ENCODE assay signal across 14 cellular contexts in genomic region chr3:16369885-16370284, GRCh38.
DNase-seq lines count a peak whose midpoint lies in the region; ATAC-seq and TF ChIP-seq lines count a peak whose summit lies in the region.
"Had no signal": no experiment of that assay in that cellular context is flagged by ENCODE, and none has a peak within 500 bp of the region (broad histone marks: within the 10 kb centered on the region; RNA-seq: fewer than 3 reads in every experiment).

No MANE protein-coding gene starts in this region.

- no peak overlapping the region for H2BK120ac ChIP-seq in IMR-90 (ENCODE audit: low read depth, low read length)

- H3K9ac ChIP-seq in IMR-90 (ENCODE audit: low read depth, low read length), result no peak overlapping the region
- no peak overlapping the region for H3K9ac ChIP-seq in smooth muscle cell (ENCODE audit: low read depth)

- no peak overlapping the region; the same call in 1 of the 2 replicates for H2BK20ac ChIP-seq in IMR-90 (ENCODE audit: low read depth, low read length)

- H3K9me3 ChIP-seq in IMR-90 (ENCODE audit: control insufficient read depth, insufficient read depth, low read length) (no peaks in the 10 kb centered on the region), smooth muscle cell (replicated peaks; ENCODE audit: low read depth) (no peaks in the 10 kb centered on the region)
- H3K9me3 ChIP-seq: HAP-1 had no signal

- TF ChIP-seq CTCF in IMR-90 (conservative IDR thresholded peaks at IDR 0.05; ENCODE audit: low read depth, low read length) (no peak), smooth muscle cell (IDR thresholded peaks at IDR 0.05; ENCODE audit: borderline replicate concordance, insufficient read depth, poor library complexity, severe bottlenecking) (no peak)

- DNase-seq in IMR-90, result no peak
- DNase-seq in activated naive CD8-positive, alpha-beta T cell treated with anti-CD3 and anti-CD28 coated beads for 36 hours, result no peak
- DNase-seq in iPS-NIHi7 (ENCODE audit: extremely low spot score), result peak; percentile 42
- no peak for DNase-seq in smooth muscle cell (lab: John Stamatoyannopoulos, UW; ENCODE audit: unreplicated experiment)
- DNase-seq in immature natural killer cell, result no peak
- no peak for DNase-seq in NCI-H2029 (lab: John Stamatoyannopoulos, UW)
- DNase-seq: activated T-cell treated with anti-CD3 and anti-CD28 coated beads for 4 hours, Calu3, foreskin melanocyte, NCI-H2081 treated with DMSO at 0.1 percent for 48 hours, PC-9 had no signal

- H3K27ac ChIP-seq in IMR-90 (ENCODE audit: insufficient read depth, low read length), result no peak overlapping the region
- H3K27ac ChIP-seq in smooth muscle cell (ENCODE audit: low read depth), result peak overlapping the region; percentile 48
- H3K27ac ChIP-seq: PC-9 had no signal

- no peak for TF ChIP-seq POLR2A in IMR-90 (IDR thresholded peaks at IDR 0.05; ENCODE audit: low read depth, low read length)

- H3K4me2 ChIP-seq in IMR-90 (ENCODE audit: low read depth, low read length) (no peak overlapping the region; the same call in 1 of the 2 replicates), smooth muscle cell (no peak overlapping the region)
- H3K4me2 ChIP-seq: PC-9 had no signal

- H3F3A ChIP-seq in smooth muscle cell (ENCODE audit: low read depth), result no peaks in the 10 kb centered on the region

- H2AK9ac ChIP-seq in IMR-90 (replicated peaks; ENCODE audit: low read depth, low read length, poor library complexity), result no peak overlapping the region

- H3K27ac Mint-ChIP-seq in activated naive CD8-positive, alpha-beta T cell treated with anti-CD3 and anti-CD28 coated beads for 36 hours, result peak overlapping the region; percentile 72
- H3K27ac Mint-ChIP-seq in immature natural killer cell, result peak overlapping the region in 2 of 6 donors; percentile 29 to 37
- H3K27ac Mint-ChIP-seq: memory B cell had no signal

- BruUV-seq in IMR-90 (replicated peaks; lab: Mats Ljungman, UMichigan), result no TSS peak

- peak overlapping the region; percentile 42 for H4K5ac ChIP-seq in IMR-90 (ENCODE audit: low read depth, low read length)

- ATAC-seq in IMR-90 (ENCODE audit: low read depth) (no peak), HG02678 (IDR thresholded peaks at IDR 0.05; ENCODE audit: unreplicated experiment) (no peak)

- H3K36me3 Mint-ChIP-seq in activated naive CD8-positive, alpha-beta T cell treated with anti-CD3 and anti-CD28 coated beads for 36 hours, result peaks cover 84% of the 10 kb centered on the region
- H3K36me3 Mint-ChIP-seq in immature natural killer cell, result peaks cover 19 to 71% (median 27%) of the 10 kb centered on the region in 3 donors
- H3K36me3 Mint-ChIP-seq: memory B cell had no signal

- WGBS in IMR-90 (ENCODE audit: extremely low coverage in 2 of 2, insufficient read length in 1 of 2), 2 experiments, result 92% methylated on average over 7 of the region's 8 CpGs; no CpG with 5 or more reads in 1 of the 2 experiments
- WGBS in smooth muscle cell (ENCODE audit: low lambda C conversion rate), result 65% methylated on average over 8 of the region's 8 CpGs

- H3K4ac ChIP-seq in IMR-90 (ENCODE audit: low read depth, low read length), result 0 out of 2 replicates have a peak overlapping the region, but pooled peaks have one; percentile 13

- H3K4me3 Mint-ChIP-seq in activated naive CD8-positive, alpha-beta T cell treated with anti-CD3 and anti-CD28 coated beads for 36 hours, result no peak overlapping the region
- H3K4me3 Mint-ChIP-seq in immature natural killer cell, result no peak overlapping the region
- H3K4me3 Mint-ChIP-seq: memory B cell had no signal

- H3K79me1 ChIP-seq in IMR-90 (ENCODE audit: low read depth in 1 of 2, low read length in 2 of 2), result peaks cover 27 to 62% of the 10 kb centered on the region in 2 experiments

- H3K36me3 ChIP-seq in IMR-90 (ENCODE audit: control insufficient read depth, insufficient read depth, low read length) (peaks cover 34% of the 10 kb centered on the region), smooth muscle cell (ENCODE audit: low read depth) (no peaks in the 10 kb centered on the region)
- H3K36me3 ChIP-seq: HAP-1 had no signal

- H4K20me1 ChIP-seq in IMR-90 (ENCODE audit: insufficient read depth, low read length) (peaks cover 4% of the 10 kb centered on the region; the same call in 1 of the 2 replicates), smooth muscle cell (ENCODE audit: low read depth) (no peaks in the 10 kb centered on the region)

- H3K27me3 ChIP-seq in IMR-90 (ENCODE audit: control insufficient read depth, insufficient read depth, low read length) (no peaks in the 10 kb centered on the region), smooth muscle cell (ENCODE audit: low read depth) (no peaks in the 10 kb centered on the region)

- H3K79me2 ChIP-seq in smooth muscle cell (ENCODE audit: low read depth), result no peaks in the 10 kb centered on the region

- no peak overlapping the region for H3K23ac ChIP-seq in IMR-90 (ENCODE audit: low read depth, low read length)

- H3K4me3 ChIP-seq in IMR-90 (ENCODE audit: insufficient read depth, low read depth, low read length) (no peak overlapping the region), smooth muscle cell (no peak overlapping the region)
- H3K4me3 ChIP-seq: HAP-1, PC-9 had no signal

- H3K9me3 Mint-ChIP-seq in activated naive CD8-positive, alpha-beta T cell treated with anti-CD3 and anti-CD28 coated beads for 36 hours, result peaks cover 2% of the 10 kb centered on the region
- H3K9me3 Mint-ChIP-seq in immature natural killer cell, result no peaks in the 10 kb centered on the region
- H3K9me3 Mint-ChIP-seq: memory B cell had no signal

- H4K8ac ChIP-seq in IMR-90 (ENCODE audit: low read depth in 2 of 2, low read length in 2 of 2), result peak overlapping the region in 1 of 2 experiments; percentile 27; a peak in 1 of 4 replicates

- CTCF ChIA-PET in IMR-90 (lab: Yijun Ruan, JAX), result no interaction called here

- no peak overlapping the region for H2BK5ac ChIP-seq in IMR-90 (ENCODE audit: low read depth, low read length, poor library complexity, severe bottlenecking)

- POLR2A ChIA-PET in IMR-90 (lab: Charles Lee; ENCODE audit: unreplicated experiment), result no interaction called here

- peaks cover 27% of the 10 kb centered on the region for H3K9me1 ChIP-seq in IMR-90 (ENCODE audit: insufficient read depth, low read length)

- H3K4me1 ChIP-seq in IMR-90 (ENCODE audit: control insufficient read depth, insufficient read depth, low read length), result peaks cover 20% of the 10 kb centered on the region
- peaks cover 18% of the 10 kb centered on the region for H3K4me1 ChIP-seq in smooth muscle cell (ENCODE audit: low read depth)
- H3K4me1 ChIP-seq: HAP-1 had no signal

- intact Hi-C loops in IMR-90 (cut with micrococcal nuclease), result no loop called here

- H3K27me3 Mint-ChIP-seq in activated naive CD8-positive, alpha-beta T cell treated with anti-CD3 and anti-CD28 coated beads for 36 hours, result no peaks in the 10 kb centered on the region
- H3K27me3 Mint-ChIP-seq in immature natural killer cell (ENCODE audit: low read depth in 3 of 3), result peaks cover 0 to 20% (median 3%) of the 10 kb centered on the region in 3 donors

- H2AFZ ChIP-seq in IMR-90 (replicated peaks; ENCODE audit: low read length, poor library complexity), result no peak overlapping the region
- H2AFZ ChIP-seq in smooth muscle cell (ENCODE audit: low read depth), result no peak overlapping the region
- H2AFZ ChIP-seq: PC-9 had no signal

- H3K4me1 Mint-ChIP-seq in activated naive CD8-positive, alpha-beta T cell treated with anti-CD3 and anti-CD28 coated beads for 36 hours, result peaks cover 82% of the 10 kb centered on the region
- peaks cover 24 to 57% of the 10 kb centered on the region in 2 donors for H3K4me1 Mint-ChIP-seq in immature natural killer cell

- peak overlapping the region; percentile 56 for H3K14ac ChIP-seq in IMR-90 (replicated peaks; ENCODE audit: low read depth, low read length)

- in situ Hi-C loops in IMR-90 (cut with MboI; ENCODE audit: low sequenced_read_pairs), result no loop called here

- dilution Hi-C loops in IMR-90 (cut with HindIII; ENCODE audit: low sequenced_read_pairs, unreplicated experiment), result no loop called here

- peak overlapping the region; percentile 77; the same call in 1 of the 2 replicates for H2AK5ac ChIP-seq in IMR-90 (ENCODE audit: low read depth, low read length)

- H3K18ac ChIP-seq in IMR-90 (ENCODE audit: low read depth, low read length), result no peak overlapping the region; the same call in 1 of the 2 replicates

- peak overlapping the region; percentile 24; the same call in 1 of the 2 replicates for H4K91ac ChIP-seq in IMR-90 (ENCODE audit: insufficient read depth, low read depth, low read length)

- H2BK15ac ChIP-seq in IMR-90 (ENCODE audit: low read depth, low read length), result peak overlapping the region; percentile 26; the same call in 1 of the 3 replicates

- no peak overlapping the region for H3K56ac ChIP-seq in IMR-90 (ENCODE audit: extremely low read depth, insufficient read depth, low read length)

- TF ChIP-seq RAD21 in IMR-90 (IDR thresholded peaks at IDR 0.05; ENCODE audit: low read length), result no peak

TF ChIP-seq in IMR-90, 13 proteins besides CTCF, POLR2A, EP300 and RAD21:
- no peak for TF ChIP-seq RCOR1 (IDR thresholded peaks at IDR 0.05; ENCODE audit: insufficient replicate concordance, low read length)
- TF ChIP-seq BHLHE40 (IDR thresholded peaks at IDR 0.05; ENCODE audit: low read depth, low read length), result no peak
- TF ChIP-seq USF2 (IDR thresholded peaks at IDR 0.05; ENCODE audit: low read depth, low read length), result no peak
- TF ChIP-seq RFX5 (IDR thresholded peaks at IDR 0.05; ENCODE audit: low read depth, low read length), result no peak
- TF ChIP-seq SMC3 (IDR thresholded peaks at IDR 0.05; ENCODE audit: low read depth, low read length), result no peak
- no peak for TF ChIP-seq CEBPB (IDR thresholded peaks at IDR 0.05; ENCODE audit: low read depth, low read length)
- no peak for TF ChIP-seq FOS (IDR thresholded peaks at IDR 0.05; ENCODE audit: low read depth, low read length)
- TF ChIP-seq MAZ (IDR thresholded peaks at IDR 0.05; ENCODE audit: borderline replicate concordance, low read depth, low read length), result no peak
- TF ChIP-seq MXI1 (IDR thresholded peaks at IDR 0.05; ENCODE audit: borderline replicate concordance, low read depth, low read length), result no peak
- TF ChIP-seq MAFK (IDR thresholded peaks at IDR 0.05; ENCODE audit: low read depth, low read length), result no peak
- no peak for TF ChIP-seq NFE2L2 (IDR thresholded peaks at IDR 0.05; ENCODE audit: low read depth, low read length)
- TF ChIP-seq CHD1 (IDR thresholded peaks at IDR 0.05; ENCODE audit: low read depth, low read length), result no peak
